ENCODE assay signal across 11 cellular contexts in the genomic region with DNA sequence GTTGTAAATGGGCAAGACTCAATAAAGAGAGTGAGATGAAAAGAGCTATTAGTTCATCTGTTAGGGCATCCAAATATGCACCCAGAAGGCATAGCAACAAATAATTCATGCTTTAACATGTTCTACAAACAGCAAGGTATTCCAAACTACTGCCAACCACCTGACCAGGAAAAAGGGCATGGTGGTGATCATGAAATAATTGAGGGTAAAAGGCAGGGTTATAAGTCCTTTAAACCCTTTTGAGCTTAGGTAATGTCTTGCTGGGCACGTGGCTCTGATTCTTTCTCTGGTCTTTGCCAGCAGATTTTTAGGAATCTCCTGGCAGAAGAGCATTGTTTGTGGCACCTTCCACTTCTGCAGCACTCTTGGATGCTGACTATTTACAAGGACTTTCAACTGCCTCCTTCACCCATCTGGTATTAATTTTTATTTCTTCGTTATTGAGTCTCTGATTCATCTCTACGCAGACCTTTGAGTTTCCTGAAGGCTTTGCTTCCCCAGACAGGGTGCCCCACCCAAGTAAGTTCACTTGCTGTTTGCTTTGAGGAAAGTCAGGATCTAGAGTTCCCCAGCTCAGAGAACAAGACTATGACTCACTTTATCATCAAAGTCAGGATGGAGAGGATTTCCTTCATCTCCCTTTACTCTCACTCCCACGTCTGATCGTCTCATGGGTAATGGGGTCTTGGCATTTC.
DNase-seq lines count a peak whose midpoint lies in the region; ATAC-seq and TF ChIP-seq lines count a peak whose summit lies in the region.
"Had no signal": no experiment of that assay in that cellular context is flagged by ENCODE, and none has a peak within 500 bp of the region (broad histone marks: within the 10 kb centered on the region; RNA-seq: fewer than 3 reads in every experiment).

No MANE protein-coding gene starts in this region.

- no peak overlapping the region for H3K4me3 Mint-ChIP-seq in activated CD4-positive, alpha-beta T cell treated with anti-CD3 and anti-CD28 coated beads for 36 hours
- no peak overlapping the region for H3K4me3 Mint-ChIP-seq in activated CD4-positive, alpha-beta T cell treated with anti-CD3 and anti-CD28 coated beads, Interleukin-2, amount 10 ng/mL, durations not matched to agents 24 days and 14 days
- no peak overlapping the region for H3K4me3 Mint-ChIP-seq in T-helper 2 cell treated with Interferon-gamma antibody and Interleukin-4, amounts not matched to agents 5 μg/mL and 100 μg/mL, for 36 hours
- no peak overlapping the region for H3K4me3 Mint-ChIP-seq in H9

- H3K27ac ChIP-seq in upper lobe of right lung (peak overlapping the region; percentile 20), H9 (ENCODE audit: insufficient read length, low read depth, low read length) (no peak overlapping the region), body of pancreas (no peak overlapping the region)
- H3K27ac ChIP-seq: testis had no signal

- H3K27me3 Mint-ChIP-seq in activated CD4-positive, alpha-beta T cell treated with anti-CD3 and anti-CD28 coated beads for 36 hours = no peaks in the 10 kb centered on the region
- H3K27me3 Mint-ChIP-seq in activated CD4-positive, alpha-beta T cell treated with anti-CD3 and anti-CD28 coated beads, Interleukin-2, amount 10 ng/mL, durations not matched to agents 24 days and 14 days = no peaks in the 10 kb centered on the region
- no peaks in the 10 kb centered on the region for H3K27me3 Mint-ChIP-seq in T-helper 2 cell treated with Interferon-gamma antibody and Interleukin-4, amounts not matched to agents 5 μg/mL and 100 μg/mL, for 36 hours (ENCODE audit: low read depth)
- H3K27me3 Mint-ChIP-seq in H9 (ENCODE audit: low read depth) = no peaks in the 10 kb centered on the region; the same call in 1 of the 2 replicates

- H3T11ph ChIP-seq in H9 (ENCODE audit: low read length) = no peak overlapping the region

- H4K91ac ChIP-seq in H9 (ENCODE audit: insufficient read length, low read depth, low read length) = no peak overlapping the region

- no peak overlapping the region for H2BK20ac ChIP-seq in H9 (ENCODE audit: low read depth, low read length, poor library complexity, severe bottlenecking)

- H3K18ac ChIP-seq in H9 (ENCODE audit: insufficient read length, low read depth, low read length) = no peak overlapping the region

- peaks cover 49% of the 10 kb centered on the region for H3K4me1 Mint-ChIP-seq in activated CD4-positive, alpha-beta T cell treated with anti-CD3 and anti-CD28 coated beads for 36 hours
- H3K4me1 Mint-ChIP-seq in activated CD4-positive, alpha-beta T cell treated with anti-CD3 and anti-CD28 coated beads, Interleukin-2, amount 10 ng/mL, durations not matched to agents 24 days and 14 days = peaks cover 49% of the 10 kb centered on the region
- H3K4me1 Mint-ChIP-seq in T-helper 2 cell treated with Interferon-gamma antibody and Interleukin-4, amounts not matched to agents 5 μg/mL and 100 μg/mL, for 36 hours (ENCODE audit: low read depth) = peaks cover 12% of the 10 kb centered on the region
- peaks cover 0 to 11% of the 10 kb centered on the region in 2 experiments; a peak in 2 of 4 replicates for H3K4me1 Mint-ChIP-seq in H9

- no peak overlapping the region for H3K4me2 ChIP-seq in H9 (ENCODE audit: insufficient read depth, insufficient read length, low read length)

- H3K23ac ChIP-seq in H9 (ENCODE audit: insufficient read length, low read depth, low read length) = no peak overlapping the region

- H3K9ac ChIP-seq in H9 (ENCODE audit: extremely low read depth, insufficient read length, low read length) = no peak overlapping the region

- no peak overlapping the region for H2BK15ac ChIP-seq in H9 (ENCODE audit: low read depth, low read length)

- H3K9me3 ChIP-seq in upper lobe of right lung (no peaks in the 10 kb centered on the region), H9 (ENCODE audit: control insufficient read depth, low read depth, low read length) (no peaks in the 10 kb centered on the region), body of pancreas (no peaks in the 10 kb centered on the region)
- H3K9me3 ChIP-seq: testis had no signal

- DNase-seq in activated CD4-positive, alpha-beta T cell treated with anti-CD3 and anti-CD28 coated beads for 36 hours = no peak
- DNase-seq in activated CD4-positive, alpha-beta T cell treated with anti-CD3 and anti-CD28 coated beads, Interleukin-2, amount 10 ng/mL, durations not matched to agents 24 days and 14 days = no peak
- peak; percentile 31 for DNase-seq in astrocyte of the hippocampus (ENCODE audit: low read depth, low spot score)
- peak; percentile 64 for DNase-seq in kidney glomerular epithelial cell (lab: John Stamatoyannopoulos, UW)
- no peak for DNase-seq in upper lobe of right lung
- DNase-seq in T-helper 2 cell treated with Interferon-gamma antibody and Interleukin-4, amounts not matched to agents 5 μg/mL and 100 μg/mL, for 36 hours (ENCODE audit: low spot score) = no peak
- DNase-seq in H9 = no peak
- no peak for DNase-seq in body of pancreas
- DNase-seq: 8988T, KG1, testis had no signal

- POLR2A ChIA-PET in activated CD4-positive, alpha-beta T cell treated with anti-CD3 and anti-CD28 coated beads for 36 hours (lab: Charles Lee) = no interaction called here

- no peaks in the 10 kb centered on the region for H3K79me1 ChIP-seq in H9 (ENCODE audit: insufficient read depth, low read depth, low read length, poor library complexity, severe bottlenecking)

- H3K4me1 ChIP-seq in upper lobe of right lung (peaks cover 18% of the 10 kb centered on the region), H9 (ENCODE audit: insufficient read depth, low read length) (no peaks in the 10 kb centered on the region), body of pancreas (no peaks in the 10 kb centered on the region)

- peaks cover 46% of the 10 kb centered on the region for H3K36me3 Mint-ChIP-seq in activated CD4-positive, alpha-beta T cell treated with anti-CD3 and anti-CD28 coated beads for 36 hours (ENCODE audit: low read depth)
- peaks cover 65% of the 10 kb centered on the region for H3K36me3 Mint-ChIP-seq in activated CD4-positive, alpha-beta T cell treated with anti-CD3 and anti-CD28 coated beads, Interleukin-2, amount 10 ng/mL, durations not matched to agents 24 days and 14 days (ENCODE audit: low read depth)
- peaks cover 58% of the 10 kb centered on the region for H3K36me3 Mint-ChIP-seq in T-helper 2 cell treated with Interferon-gamma antibody and Interleukin-4, amounts not matched to agents 5 μg/mL and 100 μg/mL, for 36 hours (ENCODE audit: low read depth)
- no peaks in the 10 kb centered on the region for H3K36me3 Mint-ChIP-seq in H9 (ENCODE audit: insufficient read depth in 1 of 3, low read depth in 3 of 3)

- no peak overlapping the region for H4K5ac ChIP-seq in H9 (ENCODE audit: insufficient read length, low read depth, low read length)

- no peaks in the 10 kb centered on the region for H3K9me3 Mint-ChIP-seq in activated CD4-positive, alpha-beta T cell treated with anti-CD3 and anti-CD28 coated beads for 36 hours (ENCODE audit: low read depth)
- peaks cover 19% of the 10 kb centered on the region for H3K9me3 Mint-ChIP-seq in activated CD4-positive, alpha-beta T cell treated with anti-CD3 and anti-CD28 coated beads, Interleukin-2, amount 10 ng/mL, durations not matched to agents 24 days and 14 days
- peaks cover 6% of the 10 kb centered on the region for H3K9me3 Mint-ChIP-seq in T-helper 2 cell treated with Interferon-gamma antibody and Interleukin-4, amounts not matched to agents 5 μg/mL and 100 μg/mL, for 36 hours
- H3K9me3 Mint-ChIP-seq in H9 = peaks cover 0 to 4% of the 10 kb centered on the region in 2 experiments; a peak in 2 of 5 replicates

- H2BK12ac ChIP-seq in H9 (ENCODE audit: insufficient read length, low read depth, low read length) = no peak overlapping the region

- H3K36me3 ChIP-seq in upper lobe of right lung = no peaks in the 10 kb centered on the region
- no peaks in the 10 kb centered on the region for H3K36me3 ChIP-seq in body of pancreas (replicated peaks in 1 of 2; ENCODE audit: insufficient read depth in 1 of 2, low read depth in 2 of 2)

- no peak overlapping the region for H2AK5ac ChIP-seq in H9 (ENCODE audit: insufficient read length, low read length)

- TF ChIP-seq POLR2A in body of pancreas (IDR thresholded peaks at IDR 0.05) = no peak

- H3K56ac ChIP-seq in H9 (ENCODE audit: insufficient read length, low read depth, low read length) = no peak overlapping the region

- H3K14ac ChIP-seq in H9 (ENCODE audit: insufficient read depth, low read length) = no peak overlapping the region

- CTCF ChIA-PET in activated CD4-positive, alpha-beta T cell treated with anti-CD3 and anti-CD28 coated beads for 36 hours (lab: Charles Lee) = interaction anchor here (0.5 to 2.2 kb wide), 4 partner anchors 18 to 1983 kb away, joined by 3 to 8 read pairs (median 4); no protein-coding TSS in a partner anchor

- H4K8ac ChIP-seq in H9 (replicated peaks; ENCODE audit: insufficient read length, low read depth, low read length) = no peak overlapping the region

- H3K23me2 ChIP-seq in H9 (ENCODE audit: insufficient read length, low read depth, low read length, poor library complexity, severe bottlenecking) = no peaks in the 10 kb centered on the region

- no CpG with 5 or more reads among the region's 5 CpGs for WGBS in H9 (ENCODE audit: extremely low coverage, insufficient read length, low lambda C conversion rate)
- WGBS in body of pancreas, 2 donors = 75 to 79% methylated on average over 5 of the region's 5 CpGs

- no peak overlapping the region for H2BK120ac ChIP-seq in H9 (ENCODE audit: low read depth, low read length, poor library complexity, severe bottlenecking)

- TF ChIP-seq CTCF in upper lobe of right lung (IDR thresholded peaks at IDR 0.05) = no peak
- TF ChIP-seq CTCF in H9 (conservative IDR thresholded peaks at IDR 0.05) = no peak
- TF ChIP-seq CTCF in body of pancreas (IDR thresholded peaks at IDR 0.05) = no peak

- ATAC-seq in activated CD4-positive, alpha-beta T cell treated with anti-CD3 and anti-CD28 coated beads for 36 hours = no peak
- ATAC-seq in upper lobe of right lung = peak; percentile 47
- ATAC-seq in body of pancreas = no peak

- H3K4me3 ChIP-seq in upper lobe of right lung (no peak overlapping the region), body of pancreas (no peak overlapping the region)
- H3K4me3 ChIP-seq: testis had no signal

- H2AFZ ChIP-seq in H9 (ENCODE audit: low read length) = no peak overlapping the region

- H3K79me2 ChIP-seq in H9 (ENCODE audit: insufficient read depth, low read length) = no peaks in the 10 kb centered on the region

- no peak overlapping the region for H3K4ac ChIP-seq in H9 (ENCODE audit: low read depth, low read length)

- H3K27me3 ChIP-seq in upper lobe of right lung (no peaks in the 10 kb centered on the region), H9 (ENCODE audit: insufficient read depth, low read length) (no peaks in the 10 kb centered on the region), body of pancreas (no peaks in the 10 kb centered on the region)
- H3K27me3 ChIP-seq: testis had no signal

- H2BK5ac ChIP-seq in H9 (ENCODE audit: insufficient read length, low read length) = no peak overlapping the region

- H4K20me1 ChIP-seq in H9 (ENCODE audit: control insufficient read depth, insufficient read depth, insufficient read length) = no peaks in the 10 kb centered on the region

- peak overlapping the region; percentile 11 for H3K27ac Mint-ChIP-seq in activated CD4-positive, alpha-beta T cell treated with anti-CD3 and anti-CD28 coated beads for 36 hours
- H3K27ac Mint-ChIP-seq in activated CD4-positive, alpha-beta T cell treated with anti-CD3 and anti-CD28 coated beads, Interleukin-2, amount 10 ng/mL, durations not matched to agents 24 days and 14 days = no peak overlapping the region
- H3K27ac Mint-ChIP-seq in T-helper 2 cell treated with Interferon-gamma antibody and Interleukin-4, amounts not matched to agents 5 μg/mL and 100 μg/mL, for 36 hours = no peak overlapping the region
- no peak overlapping the region for H3K27ac Mint-ChIP-seq in H9

- intact Hi-C loops in activated CD4-positive, alpha-beta T cell treated with anti-CD3 and anti-CD28 coated beads for 36 hours (cut with DNase I, micrococcal nuclease) = loop anchor here in 1 of 2 experiments (5.0 kb wide), 1 partner anchor 39 kb away; no protein-coding TSS in a partner anchor
- intact Hi-C loops in activated CD4-positive, alpha-beta T cell treated with anti-CD3 and anti-CD28 coated beads, Interleukin-2, amount 10 ng/mL, durations not matched to agents 24 days and 14 days (cut with micrococcal nuclease) = no loop called here
- intact Hi-C loops in upper lobe of right lung (cut with DNase I) = no loop called here
- intact Hi-C loops in body of pancreas (cut with DNase I) = no loop called here

Comparison
In these comparisons a context has a peak if more than half of its experiments do, and no peak if none do; other contexts are left out.
1. DNase-seq: peak in astrocyte of the hippocampus (single experiment) and kidney glomerular epithelial cell (single experiment); none in activated CD4-positive, alpha-beta T cell treated with anti-CD3 and anti-CD28 coated beads for 36 hours (single experiment), activated CD4-positive, alpha-beta T cell treated with anti-CD3 and anti-CD28 coated beads, Interleukin-2, amount 10 ng/mL, durations not matched to agents 24 days and 14 days (single experiment), upper lobe of right lung (single experiment), T-helper 2 cell treated with Interferon-gamma antibody and Interleukin-4, amounts not matched to agents 5 μg/mL and 100 μg/mL, for 36 hours (single experiment), H9 (single experiment) and body of pancreas (0 of 4).